11 cellular contexts compared by ENCODE assay signal in genomic region chr16:50515218-50515617, GRCh38. TPM values are rescaled to one million over a fixed set of nuclear protein-coding genes. Genes with fewer than 3 reads are reported as not detected.
"Had no signal": no experiment of that assay in that cellular context is flagged by ENCODE, and none has a peak within 500 bp of the region (broad histone marks: within the 10 kb centered on the region; RNA-seq: fewer than 3 reads in every experiment).

No MANE protein-coding gene starts in this region.

- H3K9ac ChIP-seq: GM23248 had no signal

- H3K4me3 ChIP-seq: GM23248, GM23338, HAP-1 had no signal

- FAIRE-seq: H1, H54 had no signal

- H3K4me1 ChIP-seq: HAP-1 had no signal

- ATAC-seq: GM23338, HCT116 had no signal

- H2AFZ ChIP-seq: GM23248, GM23338 had no signal

- H3K4me2 ChIP-seq: GM23338 had no signal

- H3K9me3 ChIP-seq: HAP-1 had no signal

- H3K27ac ChIP-seq: GM23248 had no signal

- DNase-seq: GM23248, GOT3, H7, H9, HCEC 1CT, HFFc6 had no signal

- H3K36me3 ChIP-seq: HAP-1 had no signal

RNA-seq across cellular contexts. Expression of gene NKD1, which starts 33.0 kb away (rescaled TPM):
- total RNA-seq: GM23248, HFFc6 had no signal
- polyA plus RNA-seq: GM23248 had no signal
